In genomic region chr18:32208012-32208411, GRCh38 we compare ENCODE assay signal across 23 cellular contexts. TPM values are rescaled to one million over a fixed set of nuclear protein-coding genes. Genes with fewer than 3 reads are reported as not detected.
DNase-seq lines count a peak whose midpoint lies in the region; ATAC-seq and TF ChIP-seq lines count a peak whose summit lies in the region.
"Had no signal": no experiment of that assay in that cellular context is flagged by ENCODE, and none has a peak within 500 bp of the region (broad histone marks: within the 10 kb centered on the region; RNA-seq: fewer than 3 reads in every experiment).

No MANE protein-coding gene starts in this region.

- H3K27ac Mint-ChIP-seq in WTC11: no peak overlapping the region

- DNase-seq in NCI-H2171 treated with DMSO at 0.1 percent for 48 hours (lab: John Stamatoyannopoulos, UW) (peak; percentile 27), left colon (peak; percentile 69 to 79), WTC11 (ENCODE audit: low spot score) (no peak), T1000 (lab: John Stamatoyannopoulos, UW) (no peak), cerebellum (ENCODE audit: low spot score) (no peak)
- DNase-seq: BE2C; GM23248; KG1; NCI-H1105; NCI-H146; NCI-H2029 treated with DMSO at 0.1 percent for 48 hours; NCI-H446 treated with DMSO at 0.1 percent for 48 hours; NK-92 treated with Interleukin-12 subunit alpha and Interleukin-12 subunit beta, amount 100 ng/mL, for 24 hours; SIG-M5; SK-N-SH had no signal

- CTCF ChIA-PET in HEK293 (lab: Yijun Ruan, JAX) (interaction anchor here (1.7 kb wide), 1 partner anchor 50 kb away, joined by 4 read pairs; no protein-coding TSS in a partner anchor), WTC11 (lab: Charles Lee) (interaction anchor here (2.3 kb wide), 1 partner anchor 50 kb away, joined by 4 read pairs; no protein-coding TSS in a partner anchor)

- H3K9me3 ChIP-seq in HEK293 (ENCODE audit: control insufficient read depth, insufficient read depth, low read depth, low read length) (no peaks in the 10 kb centered on the region), mucosa of rectum (ENCODE audit: control insufficient read depth in 2 of 2, low read length in 2 of 2) (no peaks in the 10 kb centered on the region)
- H3K9me3 ChIP-seq: A549, BE2C, HAP-1, SK-N-SH had no signal

- peaks cover 15% of the 10 kb centered on the region for H3K4me1 ChIP-seq in HEK293 (ENCODE audit: control insufficient read depth, insufficient read depth, low read length)
- H3K4me1 ChIP-seq in mucosa of rectum (ENCODE audit: control insufficient read depth in 2 of 2, insufficient read depth in 2 of 2, low read length in 2 of 2): peaks cover 6 to 11% of the 10 kb centered on the region in 2 donors
- H3K4me1 ChIP-seq: A549, BE2C, HAP-1 had no signal

- H3K27me3 Mint-ChIP-seq in WTC11 (ENCODE audit: low read depth): no peaks in the 10 kb centered on the region

- H3K27ac ChIP-seq in HEK293 (ENCODE audit: extremely low read depth, low read depth, low read length): no peak overlapping the region
- H3K27ac ChIP-seq in mucosa of rectum (ENCODE audit: low read depth in 2 of 2, low read length in 2 of 2): peak overlapping the region; percentile 6 to 60
- H3K27ac ChIP-seq: A549, GM23248, HL-60 had no signal

- ATAC-seq in left colon (peak; percentile 95), WTC11 (no peak)
- ATAC-seq: A549, Panc1 had no signal

- intact Hi-C loops in left colon (cut with DNase I, micrococcal nuclease): no loop called here

- POLR2A ChIA-PET in HEK293 (lab: Yijun Ruan, JAX) (no interaction called here), WTC11 (lab: Charles Lee) (no interaction called here)

- H3K27me3 ChIP-seq in mucosa of rectum (ENCODE audit: control insufficient read depth in 2 of 2, insufficient read depth in 2 of 2, low read length in 2 of 2): no peaks in the 10 kb centered on the region
- H3K27me3 ChIP-seq: BE2C had no signal

- no peak overlapping the region for H3K9ac ChIP-seq in mucosa of rectum (ENCODE audit: low read depth in 1 of 2, low read length in 2 of 2)
- H3K9ac ChIP-seq: GM23248, SK-N-SH had no signal

- H3K36me3 ChIP-seq in HEK293 (ENCODE audit: control insufficient read depth in 2 of 2, insufficient read depth in 1 of 2, low read length in 2 of 2) (no peaks in the 10 kb centered on the region), mucosa of rectum (ENCODE audit: control insufficient read depth in 2 of 2, insufficient read depth in 2 of 2, low read length in 2 of 2) (no peaks in the 10 kb centered on the region)
- H3K36me3 ChIP-seq: BE2C, HAP-1 had no signal

- no peaks in the 10 kb centered on the region for H3K36me3 Mint-ChIP-seq in WTC11

- TF ChIP-seq CTCF in HEK293 (tag by site-specific recombination; IDR thresholded peaks at IDR 0.05): no peak
- TF ChIP-seq CTCF in WTC11 (IDR thresholded peaks at IDR 0.05): no peak

- H3K4me1 Mint-ChIP-seq in WTC11: no peaks in the 10 kb centered on the region

- no peak overlapping the region for H3K4me3 ChIP-seq in HEK293 (ENCODE audit: low read depth, low read length)
- H3K4me3 ChIP-seq in mucosa of rectum (ENCODE audit: low read length in 2 of 2): no peak overlapping the region
- H3K4me3 ChIP-seq: A549, GM23248, HAP-1 had no signal

- no peak overlapping the region for H3K4me3 Mint-ChIP-seq in WTC11

- H3K9me3 Mint-ChIP-seq in WTC11: no peaks in the 10 kb centered on the region

TF ChIP-seq in HEK293, 187 proteins besides CTCF, POLR2A, EP300 and RAD21:
- no peak for TF ChIP-seq PBX3 (CRISPR knock-in tag; IDR thresholded peaks at IDR 0.05)
- 0 out of 2 replicates have a peak, but pooled peaks have one; percentile 51 for TF ChIP-seq ZNF133 (tag by site-specific recombination; IDR thresholded peaks at IDR 0.05)

TF ChIP-seq in WTC11, 78 proteins besides CTCF, POLR2A, EP300 and RAD21:
- TF ChIP-seq, protein P1, sequence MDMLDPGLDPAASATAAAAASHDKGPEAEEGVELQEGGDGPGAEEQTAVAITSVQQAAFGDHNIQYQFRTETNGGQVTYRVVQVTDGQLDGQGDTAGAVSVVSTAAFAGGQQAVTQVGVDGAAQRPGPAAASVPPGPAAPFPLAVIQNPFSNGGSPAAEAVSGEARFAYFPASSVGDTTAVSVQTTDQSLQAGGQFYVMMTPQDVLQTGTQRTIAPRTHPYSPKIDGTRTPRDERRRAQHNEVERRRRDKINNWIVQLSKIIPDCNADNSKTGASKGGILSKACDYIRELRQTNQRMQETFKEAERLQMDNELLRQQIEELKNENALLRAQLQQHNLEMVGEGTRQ (CRISPR knock-in tag; IDR thresholded peaks at IDR 0.05): no peak
- TF ChIP-seq ZBTB43 (CRISPR knock-in tag; IDR thresholded peaks at IDR 0.05) (no peak), MLX (CRISPR knock-in tag; IDR thresholded peaks at IDR 0.05) (no peak), RELA (CRISPR knock-in tag; IDR thresholded peaks at IDR 0.05; ENCODE audit: borderline replicate concordance) (no peak), ZBTB21 (CRISPR knock-in tag; IDR thresholded peaks at IDR 0.05; ENCODE audit: borderline replicate concordance) (no peak)
- TF ChIP-seq, protein P2, sequence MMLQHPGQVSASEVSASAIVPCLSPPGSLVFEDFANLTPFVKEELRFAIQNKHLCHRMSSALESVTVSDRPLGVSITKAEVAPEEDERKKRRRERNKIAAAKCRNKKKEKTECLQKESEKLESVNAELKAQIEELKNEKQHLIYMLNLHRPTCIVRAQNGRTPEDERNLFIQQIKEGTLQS (CRISPR knock-in tag; conservative IDR thresholded peaks at IDR 0.05): no peak

RNA-seq across cellular contexts. Expression of gene MEP1B, which starts 18.2 kb away (rescaled TPM):
- 10 to 100 TPM; 11.3 to 11.8 TPM for total RNA-seq in left colon
- total RNA-seq in WTC11 (2021): 0.07 TPM in 1 of 3 replicates, not detected in the others
- total RNA-seq in cerebellum: 0.54 TPM
- total RNA-seq: G401, GM23248, HT-29 had no signal

Comparison
In these comparisons a context has a peak if more than half of its experiments do, and no peak if none do; other contexts are left out.
1. DNase-seq: peak in NCI-H2171 treated with DMSO at 0.1 percent for 48 hours (single experiment) and left colon (2 of 2); none in WTC11 (single experiment), T1000 (single experiment) and cerebellum (single experiment).